15 cellular contexts compared by ENCODE assay signal in genomic region chr10:43226441-43226840, GRCh38. TPM values are rescaled to one million over a fixed set of nuclear protein-coding genes. Genes with fewer than 3 reads are reported as not detected.
A peak's percentile ranks its signal among the peaks of the same experiment; 100 is the strongest.
DNase-seq lines count a peak whose midpoint lies in the region; ATAC-seq, FAIRE-seq and TF ChIP-seq lines count a peak whose summit lies in the region.
"Had no signal": no experiment of that assay in that cellular context is flagged by ENCODE, and none has a peak within 500 bp of the region (broad histone marks: within the 10 kb centered on the region; RNA-seq: fewer than 3 reads in every experiment).

No MANE protein-coding gene starts in this region.

- TF ChIP-seq EP300 in transverse colon (IDR thresholded peaks at IDR 0.05; ENCODE audit: low read depth): no peak

- H3K36me3 Mint-ChIP-seq in activated T-helper 1 cell treated with anti-CD3 and anti-CD28 coated beads, Interleukin-12 subunit alpha, Interleukin-12 subunit beta, Interleukin-2, Interleukin-4 antibody, amounts not matched to agents 30 ng/mL and 10 ng/mL and 1 ng/mL, durations not matched to agents 14 hours and 24 hours and 36 hours (ENCODE audit: low read depth): no peaks in the 10 kb centered on the region

- intact Hi-C loops in Right ventricle myocardium inferior (cut with DNase I): no loop called here
- intact Hi-C loops in heart right ventricle (cut with DNase I): no loop called here
- intact Hi-C loops in adrenal gland (cut with DNase I): loop anchor here in 1 of 2 donors (10.0 kb wide), 1 partner anchor 92 kb away; the partner anchor contains the start of gene CSGALNACT2
- intact Hi-C loops in kidney (cut with DNase I): no loop called here
- intact Hi-C loops in transverse colon (cut with DNase I; ENCODE audit: low total_unique reads): no loop called here
- intact Hi-C loops in activated T-helper 1 cell treated with anti-CD3 and anti-CD28 coated beads, Interleukin-12 subunit alpha, Interleukin-12 subunit beta, Interleukin-2, Interleukin-4 antibody, amounts not matched to agents 30 ng/mL and 10 ng/mL and 1 ng/mL, durations not matched to agents 14 hours and 24 hours and 36 hours (cut with micrococcal nuclease): no loop called here

- H3K4me3 Mint-ChIP-seq in activated T-helper 1 cell treated with anti-CD3 and anti-CD28 coated beads, Interleukin-12 subunit alpha, Interleukin-12 subunit beta, Interleukin-2, Interleukin-4 antibody, amounts not matched to agents 30 ng/mL and 10 ng/mL and 1 ng/mL, durations not matched to agents 14 hours and 24 hours and 36 hours: no peak overlapping the region

- ATAC-seq in Right ventricle myocardium inferior: no peak
- no peak for ATAC-seq in heart right ventricle
- ATAC-seq: heart left ventricle had no signal

- H3K9ac ChIP-seq in kidney (ENCODE audit: low read length in 2 of 2): no peak overlapping the region

- no peaks in the 10 kb centered on the region for H3K36me3 ChIP-seq in heart right ventricle
- no peaks in the 10 kb centered on the region for H3K36me3 ChIP-seq in adrenal gland (replicated peaks in 1 of 2)
- H3K36me3 ChIP-seq in kidney (ENCODE audit: control insufficient read depth in 1 of 2, insufficient read depth in 2 of 2, low read length in 2 of 2): no peaks in the 10 kb centered on the region
- no peaks in the 10 kb centered on the region for H3K36me3 ChIP-seq in transverse colon
- H3K36me3 ChIP-seq: HAP-1, heart left ventricle, thyroid gland had no signal

- TF ChIP-seq POLR2A in adrenal gland (IDR thresholded peaks at IDR 0.05) (no peak), transverse colon (IDR thresholded peaks at IDR 0.05) (no peak)

- no peak overlapping the region for H3K4me3 ChIP-seq in heart right ventricle
- H3K4me3 ChIP-seq in adrenal gland: no peak overlapping the region
- H3K4me3 ChIP-seq in kidney (ENCODE audit: low read length in 2 of 2): no peak overlapping the region
- H3K4me3 ChIP-seq in transverse colon: no peak overlapping the region
- H3K4me3 ChIP-seq: dorsolateral prefrontal cortex, HAP-1, heart left ventricle, thyroid gland had no signal

- FAIRE-seq in kidney (lab: Jason Lieb, UNC): no peak

- DNase-seq in Right ventricle myocardium inferior (ENCODE audit: missing footprints) (peak; percentile 44), heart right ventricle (no peak), adrenal gland (peak in 5 of 7 donors; percentile 6 to 19 (median 12)), kidney (peak; percentile 53), transverse colon (peak; percentile 2), NCI-H146 treated with DMSO at 0.1 percent for 48 hours (lab: John Stamatoyannopoulos, UW; ENCODE audit: unreplicated experiment) (no peak), SKM-1 (lab: John Stamatoyannopoulos, UW; ENCODE audit: unreplicated experiment) (no peak)
- DNase-seq in activated T-helper 1 cell treated with anti-CD3 and anti-CD28 coated beads, Interleukin-12 subunit alpha, Interleukin-12 subunit beta, Interleukin-2, Interleukin-4 antibody, amounts not matched to agents 30 ng/mL and 10 ng/mL and 1 ng/mL, durations not matched to agents 14 hours and 24 hours and 36 hours (ENCODE audit: low spot score): no peak
- DNase-seq: DMS53, Karpas-422 had no signal

- no peaks in the 10 kb centered on the region for H3K9me3 Mint-ChIP-seq in activated T-helper 1 cell treated with anti-CD3 and anti-CD28 coated beads, Interleukin-12 subunit alpha, Interleukin-12 subunit beta, Interleukin-2, Interleukin-4 antibody, amounts not matched to agents 30 ng/mL and 10 ng/mL and 1 ng/mL, durations not matched to agents 14 hours and 24 hours and 36 hours

- 91 to 92% methylated on average over 6 of the region's 6 CpGs for WGBS in heart right ventricle, 2 donors
- WGBS in adrenal gland, 4 donors: 88 to 92% (median 91%) methylated on average over 6 of the region's 6 CpGs
- 80 to 87% methylated on average over 1 to 6 of the region's 6 CpGs for WGBS in transverse colon (ENCODE audit: low coverage in 1 of 2), 2 donors

- H3K27me3 Mint-ChIP-seq in activated T-helper 1 cell treated with anti-CD3 and anti-CD28 coated beads, Interleukin-12 subunit alpha, Interleukin-12 subunit beta, Interleukin-2, Interleukin-4 antibody, amounts not matched to agents 30 ng/mL and 10 ng/mL and 1 ng/mL, durations not matched to agents 14 hours and 24 hours and 36 hours (ENCODE audit: insufficient read depth): peaks cover 53% of the 10 kb centered on the region

- H3K4me1 Mint-ChIP-seq in activated T-helper 1 cell treated with anti-CD3 and anti-CD28 coated beads, Interleukin-12 subunit alpha, Interleukin-12 subunit beta, Interleukin-2, Interleukin-4 antibody, amounts not matched to agents 30 ng/mL and 10 ng/mL and 1 ng/mL, durations not matched to agents 14 hours and 24 hours and 36 hours (ENCODE audit: low read depth): peaks cover 15% of the 10 kb centered on the region

- peaks cover 20 to 47% (median 41%) of the 10 kb centered on the region in 7 donors for H3K27me3 ChIP-seq in heart right ventricle
- peaks cover 9% of the 10 kb centered on the region for H3K27me3 ChIP-seq in adrenal gland
- H3K27me3 ChIP-seq in transverse colon: peaks cover 37% of the 10 kb centered on the region
- H3K27me3 ChIP-seq: thyroid gland had no signal

- H3K27ac Mint-ChIP-seq in activated T-helper 1 cell treated with anti-CD3 and anti-CD28 coated beads, Interleukin-12 subunit alpha, Interleukin-12 subunit beta, Interleukin-2, Interleukin-4 antibody, amounts not matched to agents 30 ng/mL and 10 ng/mL and 1 ng/mL, durations not matched to agents 14 hours and 24 hours and 36 hours: no peak overlapping the region

- H3K27ac ChIP-seq in heart right ventricle: peak overlapping the region in 1 of 10 donors; percentile 31
- peak overlapping the region in 1 of 5 donors; percentile 63 for H3K27ac ChIP-seq in adrenal gland
- no peak overlapping the region for H3K27ac ChIP-seq in kidney (ENCODE audit: low read depth in 2 of 2, low read length in 2 of 2)
- H3K27ac ChIP-seq in transverse colon: no peak overlapping the region
- H3K27ac ChIP-seq: heart left ventricle, thyroid gland had no signal

- in situ Hi-C loops in transverse colon (cut with MboI; ENCODE audit: low pct_ligation_motif_present in 1 of 4, low pct_unique_long_range_greater_than_20kb in 1 of 4, low sequenced_read_pairs in 3 of 4): no loop called here

- H3K4me1 ChIP-seq in heart right ventricle (peaks cover 0 to 17% (median 7%) of the 10 kb centered on the region in 9 donors), adrenal gland (replicated peaks in 1 of 2) (peaks cover 16 to 30% of the 10 kb centered on the region in 2 donors), kidney (ENCODE audit: control insufficient read depth in 1 of 2, insufficient read depth in 1 of 2, low read depth in 1 of 2, low read length in 2 of 2) (peaks cover 0 to 11% of the 10 kb centered on the region in 2 donors), transverse colon (peaks cover 0 to 12% (median 11%) of the 10 kb centered on the region in 4 donors)
- H3K4me1 ChIP-seq: HAP-1 had no signal

- H3K9me3 ChIP-seq in heart right ventricle: no peaks in the 10 kb centered on the region
- H3K9me3 ChIP-seq in adrenal gland (replicated peaks in 1 of 3): no peaks in the 10 kb centered on the region
- no peaks in the 10 kb centered on the region for H3K9me3 ChIP-seq in kidney (ENCODE audit: control insufficient read depth in 1 of 2, low read length in 2 of 2)
- H3K9me3 ChIP-seq in transverse colon: no peaks in the 10 kb centered on the region
- H3K9me3 ChIP-seq: HAP-1, heart left ventricle, thyroid gland had no signal

- TF ChIP-seq CTCF in heart right ventricle (IDR thresholded peaks at IDR 0.05): no peak
- TF ChIP-seq CTCF in adrenal gland (IDR thresholded peaks at IDR 0.05): no peak
- TF ChIP-seq CTCF in kidney (IDR thresholded peaks at IDR 0.05; ENCODE audit: borderline replicate concordance, extremely low read depth, insufficient read depth): no peak
- no peak for TF ChIP-seq CTCF in transverse colon (IDR thresholded peaks at IDR 0.05)

RNA-seq across cellular contexts. Expression of gene RASGEF1A, which starts 40.4 kb away (rescaled TPM):
- total RNA-seq in Right ventricle myocardium inferior (1.4 TPM), heart right ventricle (1 to 10 TPM in 7 of 10 donors, under 1 TPM in 3; 0.63 to 2.4 (median 1.4) TPM), adrenal gland (1 to 10 TPM; 1.0 to 8.1 (median 2.4) TPM), kidney (3.6 TPM), transverse colon (1 to 10 TPM in 1 of 4 donors, under 1 TPM in 1, not detected in 2; 0.41 to 2.5 TPM)
- polyA plus RNA-seq in heart right ventricle (under 1 TPM; 0.16 to 0.44 TPM), adrenal gland (10 to 100 TPM in 1 of 3 donors, 1 to 10 TPM in 1, under 1 TPM in 1; 0.98 to 11.3 (median 2.0) TPM), kidney (ENCODE audit: insufficient read depth, low read depth, low replicate concordance) (2.8 TPM)
- total RNA-seq in activated T-helper 1 cell treated with anti-CD3 and anti-CD28 coated beads, Interleukin-12 subunit alpha, Interleukin-12 subunit beta, Interleukin-2, Interleukin-4 antibody, amounts not matched to agents 30 ng/mL and 10 ng/mL and 1 ng/mL, durations not matched to agents 14 hours and 24 hours and 36 hours: 0.78 and 2.0 TPM in 2 replicates
- total RNA-seq: RPMI7951 had no signal

Comparison
In these comparisons a context has a peak if more than half of its experiments do, and no peak if none do; other contexts are left out.
1. DNase-seq: peak in Right ventricle myocardium inferior (single experiment), adrenal gland (5 of 7), kidney (single experiment) and transverse colon (single experiment); none in heart right ventricle (0 of 2), NCI-H146 treated with DMSO at 0.1 percent for 48 hours (single experiment), SKM-1 (single experiment) and activated T-helper 1 cell treated with anti-CD3 and anti-CD28 coated beads, Interleukin-12 subunit alpha, Interleukin-12 subunit beta, Interleukin-2, Interleukin-4 antibody, amounts not matched to agents 30 ng/mL and 10 ng/mL and 1 ng/mL, durations not matched to agents 14 hours and 24 hours and 36 hours (single experiment).